21 cellular contexts compared by ENCODE assay signal in the genomic region with DNA sequence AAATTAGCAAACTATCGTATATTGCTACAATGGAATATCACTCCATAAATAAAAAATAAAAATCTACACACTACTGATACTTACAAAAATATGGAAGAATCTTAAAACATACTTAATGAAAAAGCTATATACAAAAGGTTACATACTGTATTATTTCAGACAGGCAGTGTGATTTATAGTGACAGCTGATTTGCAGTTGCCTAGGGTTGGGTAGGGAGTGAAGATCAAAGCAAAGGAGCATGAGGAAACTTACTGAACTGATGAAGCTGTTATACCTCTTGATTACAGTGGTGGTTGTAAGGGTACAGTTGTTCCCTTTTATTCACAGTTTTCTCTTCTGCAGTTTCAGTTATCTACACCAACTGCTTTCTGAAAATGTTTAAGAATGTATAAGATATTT.
"Had no signal": no experiment of that assay in that cellular context is flagged by ENCODE, and none has a peak within 500 bp of the region (broad histone marks: within the 10 kb centered on the region; RNA-seq: fewer than 3 reads in every experiment).

No MANE protein-coding gene starts in this region.

- DNase-seq: activated CD4-positive, alpha-beta memory T cell treated with anti-CD3 and anti-CD28 coated beads for 36 hours; activated CD4-positive, alpha-beta T cell treated with anti-CD3 and anti-CD28 coated beads for 36 hours; activated CD4-positive, alpha-beta T cell treated with anti-CD3 and anti-CD28 coated beads, Interleukin-2, amount 10 ng/mL, durations not matched to agents 24 days and 14 days; activated CD4-positive, CD25-positive, alpha-beta regulatory T cell; activated CD4-positive, CD25-positive, alpha-beta regulatory T cell treated with anti-CD3 and anti-CD28 coated beads, Interleukin-2, amount 50 U/mL, for 72 hours; activated CD8-positive, alpha-beta memory T cell treated with anti-CD3 and anti-CD28 coated beads, Interleukin-2, amount 10 ng/mL, durations not matched to agents 7 days and 5 days; activated CD8-positive, alpha-beta memory T cell treated with anti-CD3 and anti-CD28 coated beads, Interleukin-2, amount 50 U/mL, for 4 hours; activated CD8-positive, alpha-beta T cell treated with anti-CD3 and anti-CD28 coated beads, Interleukin-2, amount 10 ng/mL, durations not matched to agents 7 days and 5 days; activated effector memory CD4-positive, alpha-beta T cell treated with anti-CD3 and anti-CD28 coated beads, Interleukin-2, amount 50 U/mL, for 16 hours; activated naive CD4-positive, alpha-beta T cell; activated naive CD4-positive, alpha-beta T cell treated with anti-CD3 and anti-CD28 coated beads, Interleukin-2, amount 10 ng/mL, durations not matched to agents 7 days and 5 days; activated naive CD8-positive, alpha-beta T cell treated with anti-CD3 and anti-CD28 coated beads, Interleukin-2, amount 10 ng/mL, durations not matched to agents 7 days and 5 days; activated T-cell treated with anti-CD3 and anti-CD28 coated beads, Interleukin-2, amount 50 U/mL, for 1 hour; activated T-cell treated with anti-CD3 and anti-CD28 coated beads, Interleukin-2, amount 50 U/mL, for 48 hours; central memory CD4-positive, alpha-beta T cell; cerebellar nuclear complex; colonic mucosa; effector CD8-positive, alpha-beta T cell; foreskin fibroblast; head of caudate nucleus; T-helper 9 cell had no signal
